ENCODE assay signal across 14 cellular contexts in the genomic region with DNA sequence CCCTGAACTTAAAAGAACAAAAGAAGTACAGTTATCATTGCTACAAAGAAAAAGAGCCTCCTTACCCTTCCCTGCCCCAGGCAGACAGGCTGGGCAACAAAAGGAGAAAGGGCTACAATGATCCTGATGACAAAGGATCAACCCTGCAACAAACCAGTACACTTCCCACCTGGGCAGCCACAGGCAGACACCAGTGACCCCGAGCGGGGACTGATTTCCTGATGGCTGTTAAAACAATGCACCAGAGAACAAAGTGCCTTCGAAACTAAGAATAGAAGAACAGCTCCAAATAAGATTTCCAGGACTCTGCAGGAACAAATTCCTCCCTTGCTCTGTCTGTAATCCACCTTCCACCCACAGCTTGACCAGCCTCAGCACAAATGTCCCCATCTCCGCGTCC.
DNase-seq lines count a peak whose midpoint lies in the region; ATAC-seq and TF ChIP-seq lines count a peak whose summit lies in the region.
"Had no signal": no experiment of that assay in that cellular context is flagged by ENCODE, and none has a peak within 500 bp of the region (broad histone marks: within the 10 kb centered on the region; RNA-seq: fewer than 3 reads in every experiment).

No MANE protein-coding gene starts in this region.

- H3F3A ChIP-seq in neural progenitor cell (ENCODE audit: low read depth) = no peaks in the 10 kb centered on the region

- H3K36me3 ChIP-seq in CD4-positive, alpha-beta memory T cell (ENCODE audit: insufficient read depth, low read length) = no peaks in the 10 kb centered on the region
- no peaks in the 10 kb centered on the region for H3K36me3 ChIP-seq in neural progenitor cell

- peaks cover 29 to 31% of the 10 kb centered on the region in 2 donors for H3K36me3 Mint-ChIP-seq in CD4-positive, alpha-beta memory T cell
- H3K36me3 Mint-ChIP-seq in neural progenitor cell = no peaks in the 10 kb centered on the region
- H3K36me3 Mint-ChIP-seq in activated CD4-positive, alpha-beta T cell treated with anti-CD3 and anti-CD28 coated beads for 36 hours (ENCODE audit: low read depth) = peaks cover 5% of the 10 kb centered on the region

- H2AFZ ChIP-seq in neural progenitor cell (replicated peaks) = no peak overlapping the region

- peak overlapping the region; percentile 38 for H3K4me2 ChIP-seq in neural progenitor cell

- ATAC-seq in Right ventricle myocardium superior (ENCODE audit: poor library complexity) = peak; percentile 29
- no peak for ATAC-seq in left cardiac atrium
- no peak for ATAC-seq in activated CD4-positive, alpha-beta T cell treated with anti-CD3 and anti-CD28 coated beads for 36 hours
- ATAC-seq: GM12878, HCT116 had no signal

- H3K9ac ChIP-seq in neural progenitor cell = no peak overlapping the region

- no peaks in the 10 kb centered on the region for H4K20me1 ChIP-seq in neural progenitor cell (ENCODE audit: low read depth)

- peaks cover 56% of the 10 kb centered on the region for H3K4me1 ChIP-seq in CD4-positive, alpha-beta memory T cell (ENCODE audit: insufficient read depth, low read length)
- peaks cover 7% of the 10 kb centered on the region for H3K4me1 ChIP-seq in neural progenitor cell

- peaks cover 53 to 80% (median 64%) of the 10 kb centered on the region in 4 donors for H3K4me1 Mint-ChIP-seq in CD4-positive, alpha-beta memory T cell
- peaks cover 9% of the 10 kb centered on the region for H3K4me1 Mint-ChIP-seq in neural progenitor cell
- H3K4me1 Mint-ChIP-seq in activated CD4-positive, alpha-beta T cell treated with anti-CD3 and anti-CD28 coated beads for 36 hours = peaks cover 43% of the 10 kb centered on the region
- H3K4me1 Mint-ChIP-seq: B cell had no signal

- no peaks in the 10 kb centered on the region for H3K9me3 ChIP-seq in CD4-positive, alpha-beta memory T cell (ENCODE audit: control insufficient read depth in 1 of 2, low read length in 2 of 2)
- H3K9me3 ChIP-seq in neural progenitor cell (ENCODE audit: low read depth) = no peaks in the 10 kb centered on the region

- H3K27me3 Mint-ChIP-seq in CD4-positive, alpha-beta memory T cell = no peaks in the 10 kb centered on the region
- no peaks in the 10 kb centered on the region for H3K27me3 Mint-ChIP-seq in neural progenitor cell (ENCODE audit: insufficient read depth, low read depth)
- no peaks in the 10 kb centered on the region for H3K27me3 Mint-ChIP-seq in activated CD4-positive, alpha-beta T cell treated with anti-CD3 and anti-CD28 coated beads for 36 hours
- H3K27me3 Mint-ChIP-seq: B cell; CD4-positive, alpha-beta T cell had no signal

- no peaks in the 10 kb centered on the region for H3K27me3 ChIP-seq in CD4-positive, alpha-beta memory T cell (ENCODE audit: insufficient read depth, low read length)
- H3K27me3 ChIP-seq in neural progenitor cell = no peaks in the 10 kb centered on the region

- no peak for TF ChIP-seq CTCF in neural progenitor cell (IDR thresholded peaks at IDR 0.05)

- H3K4me3 Mint-ChIP-seq in CD4-positive, alpha-beta memory T cell = peak overlapping the region in 1 of 8 donors; percentile 15
- H3K4me3 Mint-ChIP-seq in neural progenitor cell = no peak overlapping the region
- H3K4me3 Mint-ChIP-seq in activated CD4-positive, alpha-beta T cell treated with anti-CD3 and anti-CD28 coated beads for 36 hours = no peak overlapping the region
- H3K4me3 Mint-ChIP-seq: B cell; CD4-positive, alpha-beta T cell had no signal

- CTCF ChIA-PET in CD4-positive, alpha-beta memory T cell (lab: Charles Lee; ENCODE audit: partially characterized antibody) = no interaction called here
- CTCF ChIA-PET in activated CD4-positive, alpha-beta T cell treated with anti-CD3 and anti-CD28 coated beads for 36 hours (lab: Charles Lee) = interaction anchor here (0.7 kb wide), 1 partner anchor 80 kb away, joined by 3 read pairs; no protein-coding TSS in a partner anchor

- no peak overlapping the region for H3K4me3 ChIP-seq in CD4-positive, alpha-beta memory T cell (ENCODE audit: low read length in 2 of 2)
- no peak overlapping the region for H3K4me3 ChIP-seq in neural progenitor cell
- H3K4me3 ChIP-seq: GM12878 had no signal

- H3K79me2 ChIP-seq in neural progenitor cell (ENCODE audit: low read depth) = no peaks in the 10 kb centered on the region

- H3K27ac ChIP-seq in CD4-positive, alpha-beta memory T cell (ENCODE audit: low read depth, low read length) = no peak overlapping the region
- H3K27ac ChIP-seq in neural progenitor cell = no peak overlapping the region

- no peaks in the 10 kb centered on the region for H3K9me3 Mint-ChIP-seq in CD4-positive, alpha-beta memory T cell
- no peaks in the 10 kb centered on the region for H3K9me3 Mint-ChIP-seq in neural progenitor cell
- no peaks in the 10 kb centered on the region for H3K9me3 Mint-ChIP-seq in activated CD4-positive, alpha-beta T cell treated with anti-CD3 and anti-CD28 coated beads for 36 hours (ENCODE audit: low read depth)
- H3K9me3 Mint-ChIP-seq: CD4-positive, alpha-beta T cell had no signal

- POLR2A ChIA-PET in CD4-positive, alpha-beta memory T cell (lab: Charles Lee; ENCODE audit: partially characterized antibody) = interaction anchor here (3.0 kb wide), 1 partner anchor 9 kb away, joined by 16 read pairs; no protein-coding TSS in a partner anchor
- POLR2A ChIA-PET in activated CD4-positive, alpha-beta T cell treated with anti-CD3 and anti-CD28 coated beads for 36 hours (lab: Charles Lee) = no interaction called here

- intact Hi-C loops in Right ventricle myocardium superior (cut with DNase I) = no loop called here
- intact Hi-C loops in left cardiac atrium (cut with DNase I) = no loop called here
- intact Hi-C loops in CD4-positive, alpha-beta memory T cell (cut with micrococcal nuclease) = no loop called here
- intact Hi-C loops in activated CD4-positive, alpha-beta T cell treated with anti-CD3 and anti-CD28 coated beads for 36 hours (cut with DNase I, micrococcal nuclease) = no loop called here

- peak overlapping the region in 4 of 7 donors; percentile 1 to 72 (median 34) for H3K27ac Mint-ChIP-seq in CD4-positive, alpha-beta memory T cell
- no peak overlapping the region for H3K27ac Mint-ChIP-seq in neural progenitor cell
- no peak overlapping the region for H3K27ac Mint-ChIP-seq in activated CD4-positive, alpha-beta T cell treated with anti-CD3 and anti-CD28 coated beads for 36 hours
- H3K27ac Mint-ChIP-seq: B cell; CD4-positive, alpha-beta T cell had no signal

- DNase-seq in Right ventricle myocardium superior (no peak), left cardiac atrium (no peak), dermis blood vessel endothelial cell (peak; percentile 70), neural progenitor cell (ENCODE audit: low spot score) (peak; percentile 60), NCI-H748 (lab: John Stamatoyannopoulos, UW; ENCODE audit: unreplicated experiment) (no peak)
- no peak for DNase-seq in CD4-positive, alpha-beta memory T cell
- DNase-seq in activated CD4-positive, alpha-beta T cell treated with anti-CD3 and anti-CD28 coated beads for 36 hours = no peak
- DNase-seq: C1 segment of cervical spinal cord; CD4-positive, alpha-beta T cell; DMS79; IMR-90 had no signal

Comparison
In these comparisons a context has a peak if more than half of its experiments do, and no peak if none do; other contexts are left out.
1. DNase-seq: peak in dermis blood vessel endothelial cell (single experiment) and neural progenitor cell (single experiment); none in Right ventricle myocardium superior (single experiment), left cardiac atrium (single experiment), CD4-positive, alpha-beta memory T cell (0 of 5), NCI-H748 (single experiment) and activated CD4-positive, alpha-beta T cell treated with anti-CD3 and anti-CD28 coated beads for 36 hours (single experiment).
2. H3K27ac Mint-ChIP-seq: peak in CD4-positive, alpha-beta memory T cell (4 of 7); none in neural progenitor cell (single experiment) and activated CD4-positive, alpha-beta T cell treated with anti-CD3 and anti-CD28 coated beads for 36 hours (single experiment).